In genomic region chr11:47858169-47858543, GRCh38 we compare ENCODE assay signal across 10 cellular contexts. TPM values are rescaled to one million over a fixed set of nuclear protein-coding genes. Genes with fewer than 3 reads are reported as not detected.
DNase-seq lines count a peak whose midpoint lies in the region; ATAC-seq and TF ChIP-seq lines count a peak whose summit lies in the region.
"Had no signal": no experiment of that assay in that cellular context is flagged by ENCODE, and none has a peak within 500 bp of the region (broad histone marks: within the 10 kb centered on the region; RNA-seq: fewer than 3 reads in every experiment).

No MANE protein-coding gene starts in this region.

- H3K9me3 ChIP-seq in neuronal stem cell (replicated peaks in 1 of 2; ENCODE audit: control insufficient read depth in 2 of 2, insufficient read depth in 1 of 2, low read depth in 1 of 2, low read length in 2 of 2) (no peaks in the 10 kb centered on the region), gastrocnemius medialis (no peaks in the 10 kb centered on the region)

- no peak overlapping the region for H3K4ac ChIP-seq in neuronal stem cell (ENCODE audit: low read length)

- no peak for TF ChIP-seq RAD21 in Ishikawa (IDR thresholded peaks at IDR 0.05; ENCODE audit: low read depth)

- peak overlapping the region; percentile 28 for H2AFZ ChIP-seq in neuronal stem cell (ENCODE audit: low read length)

- no peak overlapping the region for H3K4me2 ChIP-seq in neuronal stem cell (ENCODE audit: insufficient read depth, low read length, poor library complexity, severe bottlenecking)

- no peak overlapping the region for H4K8ac ChIP-seq in neuronal stem cell (ENCODE audit: low read depth, low read length)

- in situ Hi-C loops in Caki2 (cut with HindIII; ENCODE audit: low pct_unique_long_range_greater_than_20kb, low sequenced_read_pairs) (no loop called here), gastrocnemius medialis (cut with MboI; ENCODE audit: low sequenced_read_pairs in 4 of 4) (no loop called here)

- no peak for TF ChIP-seq POLR2A in gastrocnemius medialis (IDR thresholded peaks at IDR 0.05)

- WGBS in neuronal stem cell (ENCODE audit: extremely low coverage in 2 of 2, insufficient read length in 2 of 2, insufficient replicate concordance in 1 of 2), 2 donors = no CpG with 5 or more reads among the region's 7 CpGs

- intact Hi-C loops in gastrocnemius medialis (cut with DNase I; ENCODE audit: low total_unique reads) = no loop called here

- no peak for TF ChIP-seq EP300 in Ishikawa (IDR thresholded peaks at IDR 0.05; ENCODE audit: borderline replicate concordance)

- H2BK120ac ChIP-seq in neuronal stem cell (ENCODE audit: low read depth, low read length) = no peak overlapping the region

- no peaks in the 10 kb centered on the region for H3K79me1 ChIP-seq in neuronal stem cell (ENCODE audit: low read depth, low read length)

- ATAC-seq in gastrocnemius medialis = no peak
- ATAC-seq: activated naive CD4-positive, alpha-beta T cell treated with anti-CD3 and anti-CD28 coated beads, Interleukin-2, amount 50 U/mL, for 72 hours had no signal

- no peak overlapping the region for H3K27ac ChIP-seq in neuronal stem cell (replicated peaks; ENCODE audit: low read length)
- H3K27ac ChIP-seq in gastrocnemius medialis = no peak overlapping the region

- H3K27me3 ChIP-seq in neuronal stem cell (ENCODE audit: control insufficient read depth in 3 of 3, insufficient read depth in 3 of 3, low read depth in 1 of 3, low read length in 3 of 3) (no peaks in the 10 kb centered on the region), gastrocnemius medialis (no peaks in the 10 kb centered on the region)

- H3K18ac ChIP-seq in neuronal stem cell (ENCODE audit: low read length) = no peak overlapping the region

- no peak overlapping the region for H4K91ac ChIP-seq in neuronal stem cell (ENCODE audit: low read depth, low read length, poor library complexity)

- H3K4me1 ChIP-seq in neuronal stem cell (ENCODE audit: control insufficient read depth in 2 of 2, insufficient read depth in 1 of 2, low read depth in 1 of 2, low read length in 2 of 2) = no peaks in the 10 kb centered on the region
- H3K4me1 ChIP-seq in gastrocnemius medialis = no peaks in the 10 kb centered on the region

- no peak overlapping the region for H3K4me3 ChIP-seq in neuronal stem cell (ENCODE audit: low read length in 2 of 2)
- no peak overlapping the region for H3K4me3 ChIP-seq in gastrocnemius medialis

- H3K14ac ChIP-seq in neuronal stem cell (ENCODE audit: low read length) = no peak overlapping the region

- H2BK5ac ChIP-seq in neuronal stem cell (ENCODE audit: low read length) = no peak overlapping the region

- no peak for TF ChIP-seq CTCF in gastrocnemius medialis (IDR thresholded peaks at IDR 0.05 in 4 of 5, conservative IDR thresholded peaks at IDR 0.05 in 1 of 5)
- no peak for TF ChIP-seq CTCF in GM10266 (IDR thresholded peaks at IDR 0.05; ENCODE audit: control insufficient read depth, insufficient read depth, low read depth, missing control alignments)

- H2AK5ac ChIP-seq in neuronal stem cell (ENCODE audit: low read depth, low read length) = no peak overlapping the region

- no peaks in the 10 kb centered on the region for H3K36me3 ChIP-seq in neuronal stem cell (replicated peaks in 1 of 2; ENCODE audit: control insufficient read depth in 2 of 2, insufficient read depth in 2 of 2, low read length in 2 of 2)
- no peaks in the 10 kb centered on the region for H3K36me3 ChIP-seq in gastrocnemius medialis

- H2BK15ac ChIP-seq in neuronal stem cell (ENCODE audit: low read length) = no peak overlapping the region

- no peak overlapping the region for H2BK12ac ChIP-seq in neuronal stem cell (ENCODE audit: low read length)

- H3K9ac ChIP-seq in neuronal stem cell (ENCODE audit: low read depth, low read length, poor library complexity) = no peak overlapping the region

- no peak overlapping the region for H3K23ac ChIP-seq in neuronal stem cell (ENCODE audit: low read depth, low read length, poor library complexity)

- DNase-seq in Caki2 (ENCODE audit: low read depth) (peak; percentile 94), dermis blood vessel endothelial cell (peak; percentile 56), neuronal stem cell (ENCODE audit: low spot score) (no peak), gastrocnemius medialis (no peak), iPS-NIHi11 (ENCODE audit: low spot score) (no peak), GM10266 (ENCODE audit: extremely low spot score) (no peak)
- no peak for DNase-seq in activated CD4-positive, alpha-beta T cell treated with anti-CD3 and anti-CD28 coated beads for 48 hours
- DNase-seq: NCI-H2107 had no signal

TF ChIP-seq in Ishikawa, 13 proteins besides CTCF, POLR2A, EP300 and RAD21:
- TF ChIP-seq TCF12 (IDR thresholded peaks at IDR 0.05; ENCODE audit: low read depth) = no peak
- TF ChIP-seq TEAD4 (IDR thresholded peaks at IDR 0.05) = no peak
- TF ChIP-seq NFIC (IDR thresholded peaks at IDR 0.05) = 0 out of 2 replicates have a peak, but pooled peaks have one; percentile 9
- TF ChIP-seq TAF1 (IDR thresholded peaks at IDR 0.05; ENCODE audit: low read depth) = no peak
- no peak for TF ChIP-seq YY1 (IDR thresholded peaks at IDR 0.05; ENCODE audit: low read depth)
- no peak for TF ChIP-seq USF1 (IDR thresholded peaks at IDR 0.05)
- TF ChIP-seq EGR1 (IDR thresholded peaks at IDR 0.05) = no peak

RNA-seq across cellular contexts. Expression of gene NUP160, which starts 10.0 kb away (rescaled TPM):
- total RNA-seq in Caki2 (2014; rRNA removed; shearing (Covaris generic); ENCODE audit: low replicate concordance) = 15.8 and 23.2 TPM in 2 replicates
- total RNA-seq in dermis blood vessel endothelial cell = 25.9 and 38.2 TPM in 2 replicates
- polyA plus RNA-seq in neuronal stem cell (2013, experiment 1 of 2) = 28.9 TPM
- polyA plus RNA-seq in neuronal stem cell (2013, experiment 2 of 2) = 28.0 TPM
- 10 to 100 TPM in 2 of 4 donors, 1 to 10 TPM in 2; 8.1 to 11.4 (median 9.9) TPM for total RNA-seq in gastrocnemius medialis

Comparison
In these comparisons a context has a peak if more than half of its experiments do, and no peak if none do; other contexts are left out.
1. DNase-seq: peak in Caki2 (single experiment) and dermis blood vessel endothelial cell (single experiment); none in neuronal stem cell (single experiment), gastrocnemius medialis (0 of 2), iPS-NIHi11 (single experiment), activated CD4-positive, alpha-beta T cell treated with anti-CD3 and anti-CD28 coated beads for 48 hours (single experiment) and GM10266 (single experiment).